Comparison of ENCODE assay signal across 1 cellular context in genomic region chr11:46832511-46833214, GRCh38.
TF ChIP-seq lines count a peak whose summit lies in the region.

No MANE protein-coding gene starts in this region.

TF ChIP-seq in K562, 482 proteins besides CTCF, POLR2A, EP300 and RAD21 (continued from another document and continues in another):
- TF ChIP-seq ZMIZ1 (IDR thresholded peaks at IDR 0.05; ENCODE audit: low read depth in 2 of 2, low read length in 2 of 2), result no peak
- peak; percentile 58 for TF ChIP-seq MTA2 (IDR thresholded peaks at IDR 0.05; ENCODE audit: low read depth)
- no peak for TF ChIP-seq XRCC4 (IDR thresholded peaks at IDR 0.05; ENCODE audit: extremely low read depth, insufficient read depth, insufficient read length)
- no peak for TF ChIP-seq NCOA6 (IDR thresholded peaks at IDR 0.05)
- no peak for TF ChIP-seq RBM39 (optimal IDR thresholded peaks at IDR 0.05; ENCODE audit: low read depth, low read length)
- no peak for TF ChIP-seq ZNF830 (CRISPR knock-in tag; IDR thresholded peaks at IDR 0.05)
- peak; percentile 64; the same call in 1 of the 2 replicates for TF ChIP-seq SMARCC2 (IDR thresholded peaks at IDR 0.05; ENCODE audit: low read depth)
- no peak for TF ChIP-seq TAF9B (IDR thresholded peaks at IDR 0.05; ENCODE audit: partially characterized antibody)
- peak; percentile 82 for TF ChIP-seq MEIS2 (IDR thresholded peaks at IDR 0.05; ENCODE audit: partially characterized antibody)
- no peak for TF ChIP-seq BRCA1 (IDR thresholded peaks at IDR 0.05)
- no peak for TF ChIP-seq BRCA1 (CRISPR knock-in tag; IDR thresholded peaks at IDR 0.05)
- no peak for TF ChIP-seq MNT (conservative IDR thresholded peaks at IDR 0.05)
- no peak for TF ChIP-seq ZNF311 (CRISPR knock-in tag; IDR thresholded peaks at IDR 0.05)
- TF ChIP-seq XRCC5 (IDR thresholded peaks at IDR 0.05; ENCODE audit: low read depth, low read length), result no peak
- no peak for TF ChIP-seq ZFP36 (IDR thresholded peaks at IDR 0.05; ENCODE audit: low read depth, low read length, partially characterized antibody)
- peak; percentile 77 for TF ChIP-seq GATA2 (CRISPR knock-in tag; IDR thresholded peaks at IDR 0.05)
- no peak for TF ChIP-seq DLX4 (CRISPR knock-in tag; IDR thresholded peaks at IDR 0.05)
- peak; percentile 47 for TF ChIP-seq CEBPB (tag; IDR thresholded peaks at IDR 0.05)
- no peak for TF ChIP-seq SMARCA5 (IDR thresholded peaks at IDR 0.05)
- no peak for TF ChIP-seq ZNF431 (CRISPR knock-in tag; IDR thresholded peaks at IDR 0.05)
- no peak for TF ChIP-seq STAT5B (CRISPR knock-in tag; IDR thresholded peaks at IDR 0.05)
- TF ChIP-seq FOXO4 (CRISPR knock-in tag; IDR thresholded peaks at IDR 0.05), result no peak
- no peak for TF ChIP-seq CBX5 (IDR thresholded peaks at IDR 0.05; ENCODE audit: borderline replicate concordance, low read depth)
- no peak for TF ChIP-seq PHB (CRISPR knock-in tag; IDR thresholded peaks at IDR 0.05)
- no peak for TF ChIP-seq ZNF583 (CRISPR knock-in tag; IDR thresholded peaks at IDR 0.05)
- no peak for TF ChIP-seq ZNF644 (tag; IDR thresholded peaks at IDR 0.05; ENCODE audit: low read depth)
- TF ChIP-seq KLF13 (tag; IDR thresholded peaks at IDR 0.05; ENCODE audit: borderline replicate concordance, low read depth), result no peak
- no peak for TF ChIP-seq E2F3 (CRISPR knock-in tag; IDR thresholded peaks at IDR 0.05)
- TF ChIP-seq ESRRA (IDR thresholded peaks at IDR 0.05; ENCODE audit: borderline replicate concordance, low read depth), result no peak; the same call in 1 of the 2 replicates
- no peak for TF ChIP-seq GATAD2A (IDR thresholded peaks at IDR 0.05)
- TF ChIP-seq SRF (CRISPR knock-in tag; IDR thresholded peaks at IDR 0.05), result no peak
- peak; percentile 96 for TF ChIP-seq SOX6 (IDR thresholded peaks at IDR 0.05)
- no peak for TF ChIP-seq ZNF224 (CRISPR knock-in tag; IDR thresholded peaks at IDR 0.05)
- TF ChIP-seq PTTG1 (tag; IDR thresholded peaks at IDR 0.05; ENCODE audit: low read depth), result no peak
- no peak for TF ChIP-seq SRSF1 (IDR thresholded peaks at IDR 0.05; ENCODE audit: low read depth, low read length)
- TF ChIP-seq ZBTB33 (CRISPR knock-in tag; IDR thresholded peaks at IDR 0.05), result no peak
- no peak for TF ChIP-seq ELF1 (tag; IDR thresholded peaks at IDR 0.05)
- TF ChIP-seq ZNF239 (CRISPR knock-in tag; IDR thresholded peaks at IDR 0.05), result no peak
- TF ChIP-seq PRDM10 (IDR thresholded peaks at IDR 0.05; ENCODE audit: partially characterized antibody), result no peak
- TF ChIP-seq AFF4 (CRISPR knock-in tag; IDR thresholded peaks at IDR 0.05), result no peak
- no peak; the same call in 1 of the 2 replicates for TF ChIP-seq HDGF (IDR thresholded peaks at IDR 0.05)
- TF ChIP-seq JUNB (CRISPR knock-in tag; conservative IDR thresholded peaks at IDR 0.05), result no peak
- no peak for TF ChIP-seq CXXC5 (CRISPR knock-in tag; IDR thresholded peaks at IDR 0.05)
- no peak for TF ChIP-seq SIX5 (IDR thresholded peaks at IDR 0.05; ENCODE audit: borderline replicate concordance in 1 of 2, insufficient read depth in 1 of 2, low read depth in 1 of 2, low read length in 2 of 2)
- no peak for TF ChIP-seq ZNF165 (CRISPR knock-in tag; IDR thresholded peaks at IDR 0.05; ENCODE audit: borderline replicate concordance)
- no peak for TF ChIP-seq E2F8 (IDR thresholded peaks at IDR 0.05; ENCODE audit: low read depth, partially characterized antibody)
- TF ChIP-seq SRSF7 (optimal IDR thresholded peaks at IDR 0.05; ENCODE audit: low read depth, low read length), result no peak
- TF ChIP-seq ETV1 (tag; conservative IDR thresholded peaks at IDR 0.05; ENCODE audit: low read depth), result no peak
- no peak for TF ChIP-seq EGR1 (conservative IDR thresholded peaks at IDR 0.05)
- TF ChIP-seq RBM22 (IDR thresholded peaks at IDR 0.05; ENCODE audit: low read depth, low read length, poor library complexity, severe bottlenecking), result no peak
- no peak for TF ChIP-seq CHD4 (IDR thresholded peaks at IDR 0.05; ENCODE audit: insufficient read depth, insufficient replicate concordance, low read depth, low read length, poor library complexity, severe bottlenecking)
- no peak for TF ChIP-seq ZNF695 (CRISPR knock-in tag; IDR thresholded peaks at IDR 0.05)
